In the genomic region with DNA sequence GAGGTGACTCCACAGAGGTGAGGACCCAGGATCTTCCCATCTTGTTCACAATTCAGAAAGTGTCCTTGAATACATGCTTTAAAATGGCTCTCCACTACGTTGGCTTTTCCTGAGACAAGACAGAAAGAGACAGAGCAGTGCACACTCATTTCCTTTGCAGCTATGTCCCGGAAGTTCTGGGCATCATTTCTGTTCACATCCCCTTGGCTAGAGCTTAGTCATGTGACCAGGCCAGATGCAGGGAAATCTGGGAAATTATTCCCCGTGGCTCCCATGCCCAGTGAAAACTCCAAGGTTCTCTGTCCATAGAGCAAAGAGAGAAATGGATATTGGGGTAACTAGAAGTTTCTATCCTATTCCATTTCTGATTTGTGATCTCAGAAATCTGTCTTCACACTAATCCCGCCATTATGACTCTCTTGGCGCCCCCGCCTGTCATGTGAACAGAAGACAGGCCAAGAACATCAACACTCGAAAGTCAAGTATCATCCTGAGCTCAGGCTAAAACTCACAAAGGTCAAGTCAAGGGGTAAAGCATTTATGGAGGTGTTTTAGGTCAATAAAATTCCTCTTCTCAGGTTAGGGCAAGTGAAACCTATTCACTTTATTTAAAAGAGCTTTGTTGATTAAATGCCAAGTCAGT, we compare ENCODE assay signal across 1 cellular context.
TF ChIP-seq lines count a peak whose summit lies in the region.

No MANE protein-coding gene starts in this region.

TF ChIP-seq in GM23338, 12 proteins besides CTCF, POLR2A, EP300 and RAD21:
- no peak for TF ChIP-seq ZNF462 (CRISPR knock-in tag; IDR thresholded peaks at IDR 0.05)
- TF ChIP-seq JUNB (IDR thresholded peaks at IDR 0.05; ENCODE audit: unreplicated experiment): no peak
- no peak for TF ChIP-seq REST (IDR thresholded peaks at IDR 0.05; ENCODE audit: unreplicated experiment)
- no peak for TF ChIP-seq POLR2AphosphoS5 (IDR thresholded peaks at IDR 0.05; ENCODE audit: low read depth)
- TF ChIP-seq ZNF114 (CRISPR knock-in tag; IDR thresholded peaks at IDR 0.05): no peak
- no peak for TF ChIP-seq CREB1 (CRISPR knock-in tag; IDR thresholded peaks at IDR 0.05; ENCODE audit: low read depth)
